Comparison of ENCODE assay signal across 1 cellular context in the genomic region with DNA sequence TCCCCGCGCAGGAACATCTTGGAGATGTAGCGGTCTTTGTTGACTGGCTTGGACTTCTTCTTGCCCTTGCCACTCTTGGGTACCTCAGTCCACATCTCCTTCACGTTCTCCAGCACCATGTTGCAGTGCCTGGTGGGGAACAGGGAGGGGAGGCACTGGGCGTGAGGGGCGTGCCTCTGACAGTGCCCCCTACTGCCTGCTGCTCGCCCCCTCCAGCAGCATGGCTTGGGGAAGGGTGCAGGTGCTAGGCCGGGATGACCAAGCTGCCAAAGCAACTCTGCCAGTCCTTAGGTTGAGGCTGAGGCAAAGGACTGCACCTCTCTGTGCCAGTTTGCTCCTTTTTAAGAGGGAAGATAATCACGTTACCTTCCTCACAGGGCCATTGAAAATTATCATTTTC.
TF ChIP-seq lines count a peak whose summit lies in the region.

No MANE protein-coding gene starts in this region.

TF ChIP-seq in IMR-90, 13 proteins besides CTCF, POLR2A, EP300 and RAD21:
- TF ChIP-seq CEBPB (IDR thresholded peaks at IDR 0.05; ENCODE audit: low read depth, low read length) = no peak
- no peak for TF ChIP-seq MAZ (IDR thresholded peaks at IDR 0.05; ENCODE audit: borderline replicate concordance, low read depth, low read length)
- TF ChIP-seq, protein P1, sequence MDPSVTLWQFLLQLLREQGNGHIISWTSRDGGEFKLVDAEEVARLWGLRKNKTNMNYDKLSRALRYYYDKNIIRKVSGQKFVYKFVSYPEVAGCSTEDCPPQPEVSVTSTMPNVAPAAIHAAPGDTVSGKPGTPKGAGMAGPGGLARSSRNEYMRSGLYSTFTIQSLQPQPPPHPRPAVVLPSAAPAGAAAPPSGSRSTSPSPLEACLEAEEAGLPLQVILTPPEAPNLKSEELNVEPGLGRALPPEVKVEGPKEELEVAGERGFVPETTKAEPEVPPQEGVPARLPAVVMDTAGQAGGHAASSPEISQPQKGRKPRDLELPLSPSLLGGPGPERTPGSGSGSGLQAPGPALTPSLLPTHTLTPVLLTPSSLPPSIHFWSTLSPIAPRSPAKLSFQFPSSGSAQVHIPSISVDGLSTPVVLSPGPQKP (IDR thresholded peaks at IDR 0.05; ENCODE audit: borderline replicate concordance, low read depth, low read length) = no peak
- TF ChIP-seq FOS (IDR thresholded peaks at IDR 0.05; ENCODE audit: low read depth, low read length) = no peak
- TF ChIP-seq MAFK (IDR thresholded peaks at IDR 0.05; ENCODE audit: low read depth, low read length) = no peak
- no peak for TF ChIP-seq SMC3 (IDR thresholded peaks at IDR 0.05; ENCODE audit: low read depth, low read length)
- no peak for TF ChIP-seq CHD1 (IDR thresholded peaks at IDR 0.05; ENCODE audit: low read depth, low read length)
- no peak for TF ChIP-seq NFE2L2 (IDR thresholded peaks at IDR 0.05; ENCODE audit: low read depth, low read length)
- TF ChIP-seq RFX5 (IDR thresholded peaks at IDR 0.05; ENCODE audit: low read depth, low read length) = no peak
- no peak for TF ChIP-seq MXI1 (IDR thresholded peaks at IDR 0.05; ENCODE audit: borderline replicate concordance, low read depth, low read length)
- TF ChIP-seq, protein P2, sequence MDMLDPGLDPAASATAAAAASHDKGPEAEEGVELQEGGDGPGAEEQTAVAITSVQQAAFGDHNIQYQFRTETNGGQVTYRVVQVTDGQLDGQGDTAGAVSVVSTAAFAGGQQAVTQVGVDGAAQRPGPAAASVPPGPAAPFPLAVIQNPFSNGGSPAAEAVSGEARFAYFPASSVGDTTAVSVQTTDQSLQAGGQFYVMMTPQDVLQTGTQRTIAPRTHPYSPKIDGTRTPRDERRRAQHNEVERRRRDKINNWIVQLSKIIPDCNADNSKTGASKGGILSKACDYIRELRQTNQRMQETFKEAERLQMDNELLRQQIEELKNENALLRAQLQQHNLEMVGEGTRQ (IDR thresholded peaks at IDR 0.05; ENCODE audit: low read depth, low read length) = no peak
- no peak for TF ChIP-seq RCOR1 (IDR thresholded peaks at IDR 0.05; ENCODE audit: insufficient replicate concordance, low read length)
- no peak for TF ChIP-seq BHLHE40 (IDR thresholded peaks at IDR 0.05; ENCODE audit: low read depth, low read length)
TF ChIP-seq in IMR-90: peak in this region for 0.
